In the genomic region with DNA sequence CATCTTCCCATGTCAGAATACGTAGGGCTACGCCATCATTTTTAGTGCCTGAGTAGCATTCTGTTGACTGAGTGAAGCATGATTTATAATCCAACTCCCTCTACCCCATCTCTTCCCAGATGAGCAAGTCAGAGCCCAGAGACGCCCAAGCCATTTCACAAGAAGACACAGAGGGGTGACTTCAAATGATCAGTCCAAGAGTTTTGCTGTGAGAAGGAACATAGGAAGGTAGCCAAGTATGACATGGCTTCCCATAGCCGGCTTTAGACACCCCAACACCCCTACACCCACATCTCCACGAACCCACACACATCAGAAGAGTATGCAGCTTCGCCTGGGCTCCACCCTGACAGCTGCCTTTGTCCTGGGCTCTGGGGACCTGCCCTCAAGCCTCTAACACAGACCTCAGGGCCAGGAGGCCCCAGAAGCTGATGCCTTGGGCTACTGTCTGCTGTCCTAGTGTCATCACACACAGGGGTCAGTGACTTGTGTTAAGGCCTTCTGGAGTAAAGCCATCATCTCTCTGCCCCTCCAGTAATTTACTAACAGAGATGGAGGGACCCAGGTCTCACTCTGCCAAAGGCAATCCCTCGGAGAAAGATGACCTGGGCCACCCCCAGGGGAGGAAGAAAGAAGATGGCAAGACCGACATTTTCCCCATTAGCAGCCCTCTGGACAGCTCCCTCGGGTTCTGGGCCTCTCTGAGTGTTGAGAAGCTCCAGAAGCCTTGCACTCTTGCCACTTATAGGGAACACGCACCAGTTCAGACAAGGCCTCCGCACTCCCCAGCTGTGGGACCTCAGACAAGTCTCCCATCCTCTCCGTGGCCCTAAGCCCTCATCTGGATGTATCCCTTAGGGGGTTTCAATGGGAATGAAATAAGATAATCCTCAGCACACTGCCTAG, we compare ENCODE assay signal across 1 cellular context.
TF ChIP-seq lines count a peak whose summit lies in the region.

No MANE protein-coding gene starts in this region.

TF ChIP-seq in IMR-90, 13 proteins besides CTCF, POLR2A, EP300 and RAD21:
- TF ChIP-seq MAZ (IDR thresholded peaks at IDR 0.05; ENCODE audit: borderline replicate concordance, low read depth, low read length): no peak
- TF ChIP-seq SMC3 (IDR thresholded peaks at IDR 0.05; ENCODE audit: low read depth, low read length): no peak
- TF ChIP-seq, protein P1, sequence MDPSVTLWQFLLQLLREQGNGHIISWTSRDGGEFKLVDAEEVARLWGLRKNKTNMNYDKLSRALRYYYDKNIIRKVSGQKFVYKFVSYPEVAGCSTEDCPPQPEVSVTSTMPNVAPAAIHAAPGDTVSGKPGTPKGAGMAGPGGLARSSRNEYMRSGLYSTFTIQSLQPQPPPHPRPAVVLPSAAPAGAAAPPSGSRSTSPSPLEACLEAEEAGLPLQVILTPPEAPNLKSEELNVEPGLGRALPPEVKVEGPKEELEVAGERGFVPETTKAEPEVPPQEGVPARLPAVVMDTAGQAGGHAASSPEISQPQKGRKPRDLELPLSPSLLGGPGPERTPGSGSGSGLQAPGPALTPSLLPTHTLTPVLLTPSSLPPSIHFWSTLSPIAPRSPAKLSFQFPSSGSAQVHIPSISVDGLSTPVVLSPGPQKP (IDR thresholded peaks at IDR 0.05; ENCODE audit: borderline replicate concordance, low read depth, low read length): no peak
- TF ChIP-seq, protein P2, sequence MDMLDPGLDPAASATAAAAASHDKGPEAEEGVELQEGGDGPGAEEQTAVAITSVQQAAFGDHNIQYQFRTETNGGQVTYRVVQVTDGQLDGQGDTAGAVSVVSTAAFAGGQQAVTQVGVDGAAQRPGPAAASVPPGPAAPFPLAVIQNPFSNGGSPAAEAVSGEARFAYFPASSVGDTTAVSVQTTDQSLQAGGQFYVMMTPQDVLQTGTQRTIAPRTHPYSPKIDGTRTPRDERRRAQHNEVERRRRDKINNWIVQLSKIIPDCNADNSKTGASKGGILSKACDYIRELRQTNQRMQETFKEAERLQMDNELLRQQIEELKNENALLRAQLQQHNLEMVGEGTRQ (IDR thresholded peaks at IDR 0.05; ENCODE audit: low read depth, low read length): no peak
- no peak for TF ChIP-seq MAFK (IDR thresholded peaks at IDR 0.05; ENCODE audit: low read depth, low read length)
- TF ChIP-seq CEBPB (IDR thresholded peaks at IDR 0.05; ENCODE audit: low read depth, low read length): no peak
